6 cellular contexts compared by ENCODE assay signal in genomic region chr13:99249178-99249577, GRCh38. TPM values are rescaled to one million over a fixed set of nuclear protein-coding genes. Genes with fewer than 3 reads are reported as not detected.
"Had no signal": no experiment of that assay in that cellular context is flagged by ENCODE, and none has a peak within 500 bp of the region (broad histone marks: within the 10 kb centered on the region; RNA-seq: fewer than 3 reads in every experiment).

No MANE protein-coding gene starts in this region.

RNA-seq across cellular contexts. Expression of gene GPR18, which starts 9.0 kb away (rescaled TPM):
- total RNA-seq: HT-29, MCF 10A, PC-3 had no signal
- polyA plus RNA-seq: SK-N-SH had no signal

RNA-seq across cellular contexts. Expression of gene GPR183, which starts 58.0 kb away (rescaled TPM):
- total RNA-seq: HT-29, MCF 10A, OCI-LY7, PC-3, SK-MEL-5 had no signal
